In genomic region chr1:22107126-22107525, GRCh38 we compare ENCODE assay signal across 30 cellular contexts. TPM values are rescaled to one million over a fixed set of nuclear protein-coding genes. Genes with fewer than 3 reads are reported as not detected.
DNase-seq lines count a peak whose midpoint lies in the region; ATAC-seq, FAIRE-seq and TF ChIP-seq lines count a peak whose summit lies in the region.
"Had no signal": no experiment of that assay in that cellular context is flagged by ENCODE, and none has a peak within 500 bp of the region (broad histone marks: within the 10 kb centered on the region; RNA-seq: fewer than 3 reads in every experiment).

No MANE protein-coding gene starts in this region.

- H3K4me2 ChIP-seq in astrocyte (ENCODE audit: low read length), result peak overlapping the region; percentile 6

- H3K4me1 ChIP-seq in astrocyte (ENCODE audit: insufficient read depth, low read length), result peaks cover 17% of the 10 kb centered on the region
- H3K4me1 ChIP-seq: body of pancreas, HAP-1 had no signal

- peaks cover 1% of the 10 kb centered on the region for H3K27me3 Mint-ChIP-seq in HFFc6 (ENCODE audit: insufficient read depth)
- H3K27me3 Mint-ChIP-seq in astrocyte (ENCODE audit: low read depth, unreplicated experiment), result no peaks in the 10 kb centered on the region
- H3K27me3 Mint-ChIP-seq: activated naive CD4-positive, alpha-beta T cell treated with anti-CD3 and anti-CD28 coated beads, Interleukin-2, amount 10 ng/mL, durations not matched to agents 7 days and 5 days had no signal

- no peaks in the 10 kb centered on the region for H3K27me3 ChIP-seq in astrocyte (ENCODE audit: insufficient read depth, low read length)
- H3K27me3 ChIP-seq: body of pancreas, esophagus squamous epithelium, suprapubic skin had no signal

- peaks cover 28% of the 10 kb centered on the region for H3K36me3 ChIP-seq in astrocyte (ENCODE audit: insufficient read depth, low read length)

- DNase-seq in ACHN (peak; percentile 11), HFFc6 (peak; percentile 41), astrocyte (ENCODE audit: low read depth) (peak; percentile 72), kidney tubule cell (ENCODE audit: low spot score) (peak; percentile 70)
- DNase-seq: activated naive CD4-positive, alpha-beta T cell treated with anti-CD3 and anti-CD28 coated beads, Interleukin-2, amount 10 ng/mL, durations not matched to agents 7 days and 5 days; activated T-cell treated with anti-CD3 and anti-CD28 coated beads, Interleukin-2, amount 50 U/mL, for 4 hours; body of pancreas; effector CD8-positive, alpha-beta T cell; esophagus squamous epithelium; GDM1; mucosa of descending colon; NCI-H1092; NCI-H1930; NCI-H82; OCI-M1; small intestine; stimulated activated CD4-positive, alpha-beta T cell treated with anti-CD3 and anti-CD28 coated beads, Interleukin-2, amount 100 ng/mL, for 24 hours had no signal

- FAIRE-seq in astrocyte (lab: Jason Lieb, UNC), result no peak
- FAIRE-seq: GM18507, small intestine, urothelium cell line had no signal

- H3K9me3 Mint-ChIP-seq in HFFc6 (no peaks in the 10 kb centered on the region), astrocyte (ENCODE audit: unreplicated experiment) (no peaks in the 10 kb centered on the region)
- H3K9me3 Mint-ChIP-seq: activated naive CD4-positive, alpha-beta T cell treated with anti-CD3 and anti-CD28 coated beads, Interleukin-2, amount 10 ng/mL, durations not matched to agents 7 days and 5 days; activated T-cell treated with anti-CD3 and anti-CD28 coated beads, Interleukin-2, amount 50 U/mL, for 4 hours; stimulated activated effector memory CD8-positive, alpha-beta T cell treated with anti-CD3 and anti-CD28 coated beads, Interleukin-12 subunit alpha, Interleukin-12 subunit beta, amount 100 ng/mL, for 72 hours had no signal

- peaks cover 85% of the 10 kb centered on the region for H3K79me2 ChIP-seq in astrocyte (ENCODE audit: insufficient read depth, low read length)

- no peaks in the 10 kb centered on the region for H3K9me3 ChIP-seq in astrocyte (ENCODE audit: insufficient read depth, low read depth, low read length)
- H3K9me3 ChIP-seq: body of pancreas, esophagus squamous epithelium, HAP-1, mucosa of descending colon, suprapubic skin had no signal

- H3K4me3 Mint-ChIP-seq in HFFc6, result no peak overlapping the region; the same call in 1 of the 2 replicates
- H3K4me3 Mint-ChIP-seq in astrocyte (ENCODE audit: unreplicated experiment), result no peak overlapping the region
- H3K4me3 Mint-ChIP-seq: activated naive CD4-positive, alpha-beta T cell treated with anti-CD3 and anti-CD28 coated beads, Interleukin-2, amount 10 ng/mL, durations not matched to agents 7 days and 5 days; activated T-cell treated with anti-CD3 and anti-CD28 coated beads, Interleukin-2, amount 50 U/mL, for 4 hours; stimulated activated effector memory CD8-positive, alpha-beta T cell treated with anti-CD3 and anti-CD28 coated beads, Interleukin-12 subunit alpha, Interleukin-12 subunit beta, amount 100 ng/mL, for 72 hours had no signal

- H2AFZ ChIP-seq in astrocyte (ENCODE audit: low read depth, low read length), result no peak overlapping the region

- H3K4me1 Mint-ChIP-seq in HFFc6 (ENCODE audit: low read depth) (peaks cover 59% of the 10 kb centered on the region), astrocyte (ENCODE audit: low read depth, unreplicated experiment) (peaks cover 50% of the 10 kb centered on the region)

- ATAC-seq in HG03439 (IDR thresholded peaks at IDR 0.05; ENCODE audit: unreplicated experiment) (no peak), HG02870 (IDR thresholded peaks at IDR 0.05; ENCODE audit: unreplicated experiment) (no peak), HG02852 (IDR thresholded peaks at IDR 0.05; ENCODE audit: unreplicated experiment) (no peak), GM19023 (IDR thresholded peaks at IDR 0.05; ENCODE audit: unreplicated experiment) (no peak)
- ATAC-seq: activated CD4-positive, CD25-positive, alpha-beta regulatory T cell treated with anti-CD3 and anti-CD28 coated beads, Interleukin-2, amount 50 U/mL, for 24 hours; activated T-cell treated with anti-CD3 and anti-CD28 coated beads, Interleukin-2, amount 50 U/mL, for 4 hours; body of pancreas; left lobe of liver; mucosa of descending colon; Right ventricle myocardium inferior; stimulated activated effector memory CD8-positive, alpha-beta T cell treated with anti-CD3 and anti-CD28 coated beads, Interleukin-12 subunit alpha, Interleukin-12 subunit beta, amount 100 ng/mL, for 72 hours had no signal

- H3K9ac ChIP-seq in astrocyte (ENCODE audit: low read length), result no peak overlapping the region

- in situ Hi-C loops in ACHN (cut with HindIII; ENCODE audit: low pct_ligation_motif_present, low pct_unique_long_range_greater_than_20kb, low sequenced_read_pairs), result no loop called here

- no peak overlapping the region for H3K4me3 ChIP-seq in astrocyte (ENCODE audit: insufficient read depth, low read depth, low read length)
- H3K4me3 ChIP-seq: body of pancreas, esophagus squamous epithelium, HAP-1, mucosa of descending colon, suprapubic skin had no signal

- TF ChIP-seq CTCF in HFFc6 (IDR thresholded peaks at IDR 0.05) (no peak), astrocyte (IDR thresholded peaks at IDR 0.05; ENCODE audit: insufficient read depth, low read depth, low read length) (no peak)

- H3K27ac Mint-ChIP-seq in HFFc6, result peak overlapping the region; percentile 53
- H3K27ac Mint-ChIP-seq in astrocyte (ENCODE audit: unreplicated experiment), result peak overlapping the region; percentile 85

- peak overlapping the region; percentile 21 for H3K27ac ChIP-seq in astrocyte (ENCODE audit: low read depth, low read length)
- H3K27ac ChIP-seq: body of pancreas, C4-2B, esophagus squamous epithelium, suprapubic skin had no signal

- H4K20me1 ChIP-seq in astrocyte (ENCODE audit: insufficient read depth, low read length), result peaks cover 95% of the 10 kb centered on the region

- peaks cover 15% of the 10 kb centered on the region; the same call in 1 of the 2 replicates for H3K36me3 Mint-ChIP-seq in HFFc6 (ENCODE audit: low read depth)
- peaks cover 12% of the 10 kb centered on the region for H3K36me3 Mint-ChIP-seq in astrocyte (ENCODE audit: low read depth, unreplicated experiment)

RNA-seq across cellular contexts. Expression of gene WNT4, which starts 35.8 kb away (rescaled TPM):
- total RNA-seq in HFFc6 (2021; fragmentation: NEBNext Ultra II Directional; extraction: Animal tissue kit (Norgen Biotek cat#: 25700)), result not detected
- 0.91 and 1.2 TPM in 2 replicates for total RNA-seq in astrocyte
- total RNA-seq: activated T-cell treated with anti-CD3 and anti-CD28 coated beads, Interleukin-2, amount 50 U/mL, for 4 hours; Right ventricle myocardium inferior had no signal

RNA-seq across cellular contexts. Expression of gene CDC42, which starts 54.6 kb away (rescaled TPM):
- total RNA-seq in HFFc6 (2021; fragmentation: NEBNext Ultra II Directional; extraction: Animal tissue kit (Norgen Biotek cat#: 25700)), result 100 to 1,000 TPM; 273 to 298 (median 280) TPM
- total RNA-seq in astrocyte, result 346 and 366 TPM in 2 replicates

Comparison
In these comparisons a context has a peak if more than half of its experiments do, and no peak if none do; other contexts are left out.
1. DNase-seq: peak in every context shown above with its lines; median percentile 72 in astrocyte; 70 in kidney tubule cell; 41 in HFFc6; 11 in ACHN.